9 cellular contexts compared by ENCODE assay signal in the genomic region with DNA sequence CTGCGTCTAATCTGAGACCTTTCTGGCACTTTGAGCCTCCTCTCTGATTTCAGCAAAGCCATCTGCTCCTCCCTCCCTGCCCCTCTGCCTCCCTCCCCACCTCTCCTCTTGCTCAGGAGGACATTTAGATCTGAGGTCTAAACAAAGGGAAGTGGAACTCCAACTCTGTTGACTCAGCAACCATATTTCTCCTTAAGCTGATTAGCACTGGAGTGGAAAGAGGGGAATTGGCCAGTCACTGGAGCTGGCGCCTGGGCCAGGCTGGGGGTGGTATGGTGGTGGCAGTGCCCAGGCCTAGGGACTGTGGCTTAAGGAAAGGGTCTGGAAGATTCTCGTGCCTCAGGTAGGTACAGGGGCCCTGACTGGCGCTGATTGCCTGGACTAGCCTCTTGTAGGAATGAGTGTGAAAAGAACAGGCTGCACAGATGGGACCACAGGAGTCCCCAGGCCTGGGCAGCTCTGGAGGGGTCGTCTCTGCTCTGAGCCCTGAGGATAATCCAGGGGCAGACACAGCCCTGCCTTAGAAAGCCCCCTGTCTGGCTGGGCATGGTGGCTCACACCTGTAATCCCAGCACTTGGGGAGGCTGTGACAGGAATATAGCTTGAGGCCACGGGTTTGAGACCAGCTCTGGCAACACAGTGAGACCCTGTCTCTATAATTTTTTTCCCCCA. TPM values are rescaled to one million over a fixed set of nuclear protein-coding genes. Genes with fewer than 3 reads are reported as not detected.
DNase-seq lines count a peak whose midpoint lies in the region; ATAC-seq and TF ChIP-seq lines count a peak whose summit lies in the region.
"Had no signal": no experiment of that assay in that cellular context is flagged by ENCODE, and none has a peak within 500 bp of the region (broad histone marks: within the 10 kb centered on the region; RNA-seq: fewer than 3 reads in every experiment).

No MANE protein-coding gene starts in this region.

- peaks cover 49% of the 10 kb centered on the region for H3K36me3 Mint-ChIP-seq in central memory CD8-positive, alpha-beta T cell (ENCODE audit: insufficient read depth)
- peaks cover 8% of the 10 kb centered on the region for H3K36me3 Mint-ChIP-seq in chondrocyte (ENCODE audit: low read depth)

- ATAC-seq in central memory CD8-positive, alpha-beta T cell (replicated peaks; ENCODE audit: extremely low read depth, poor library complexity, severe bottlenecking): no peak
- ATAC-seq in GM18907 (IDR thresholded peaks at IDR 0.05; ENCODE audit: unreplicated experiment) (no peak), HG02798 (IDR thresholded peaks at IDR 0.05; ENCODE audit: poor library complexity, unreplicated experiment) (no peak)

- peak overlapping the region; percentile 94 for H3K27ac Mint-ChIP-seq in central memory CD8-positive, alpha-beta T cell (ENCODE audit: low read depth)
- H3K27ac Mint-ChIP-seq in chondrocyte (ENCODE audit: unreplicated experiment): no peak overlapping the region

- peaks cover 57% of the 10 kb centered on the region for H3K4me1 Mint-ChIP-seq in central memory CD8-positive, alpha-beta T cell
- H3K4me1 Mint-ChIP-seq in chondrocyte (ENCODE audit: low read depth): peaks cover 4% of the 10 kb centered on the region

- no peak for TF ChIP-seq CTCF in chondrocyte (IDR thresholded peaks at IDR 0.05)

- H3K4me3 Mint-ChIP-seq in central memory CD8-positive, alpha-beta T cell: no peak overlapping the region
- no peak overlapping the region for H3K4me3 Mint-ChIP-seq in chondrocyte (ENCODE audit: unreplicated experiment)

- H3K9me3 Mint-ChIP-seq in central memory CD8-positive, alpha-beta T cell: no peaks in the 10 kb centered on the region
- H3K9me3 Mint-ChIP-seq in chondrocyte (ENCODE audit: low read depth): no peaks in the 10 kb centered on the region

- H3K27me3 Mint-ChIP-seq in central memory CD8-positive, alpha-beta T cell: no peaks in the 10 kb centered on the region
- no peaks in the 10 kb centered on the region for H3K27me3 Mint-ChIP-seq in chondrocyte (ENCODE audit: low read depth)

- peak; percentile 28 for DNase-seq in DMS53 (lab: John Stamatoyannopoulos, UW)
- no peak for DNase-seq in DMS53 treated with DMSO at 0.1 percent for 48 hours (lab: John Stamatoyannopoulos, UW; ENCODE audit: unreplicated experiment)
- DNase-seq in NCI-H82 treated with DMSO at 0.1 percent for 48 hours (lab: John Stamatoyannopoulos, UW; ENCODE audit: unreplicated experiment): peak; percentile 98
- DNase-seq in central memory CD8-positive, alpha-beta T cell (ENCODE audit: low spot score in 2 of 2): no peak
- peak; percentile 63 for DNase-seq in retina
- no peak for DNase-seq in chondrocyte (ENCODE audit: low spot score)

RNA-seq across cellular contexts. Expression of a gene that starts 11.9 kb away (rescaled TPM):
- not detected in 3 replicates for total RNA-seq in chondrocyte

RNA-seq across cellular contexts. Expression of a gene that starts 37.4 kb away (rescaled TPM):
- 57.0 to 61.7 TPM (median 60.9 TPM) in 3 replicates for total RNA-seq in chondrocyte

RNA-seq across cellular contexts. Expression of a gene that starts 53.2 kb away (rescaled TPM):
- total RNA-seq in chondrocyte: 136 to 143 TPM (median 140 TPM) in 3 replicates

RNA-seq across cellular contexts. Expression of a gene that starts 54.2 kb away (rescaled TPM):
- not detected in 3 replicates for total RNA-seq in chondrocyte
- total RNA-seq: glomerular endothelial cell had no signal

RNA-seq across cellular contexts. Expression of a gene that starts 56.0 kb away (rescaled TPM):
- total RNA-seq in chondrocyte: not detected in 3 replicates

Comparison
In these comparisons a context has a peak if more than half of its experiments do, and no peak if none do; other contexts are left out.
1. DNase-seq: peak in DMS53 (single experiment), NCI-H82 treated with DMSO at 0.1 percent for 48 hours (single experiment) and retina (single experiment); none in DMS53 treated with DMSO at 0.1 percent for 48 hours (single experiment), central memory CD8-positive, alpha-beta T cell (0 of 2) and chondrocyte (single experiment).